Comparison of ENCODE assay signal across 9 cellular contexts in genomic region chr13:84917252-84917878, GRCh38.
DNase-seq lines count a peak whose midpoint lies in the region; ATAC-seq and TF ChIP-seq lines count a peak whose summit lies in the region.
"Had no signal": no experiment of that assay in that cellular context is flagged by ENCODE, and none has a peak within 500 bp of the region (broad histone marks: within the 10 kb centered on the region; RNA-seq: fewer than 3 reads in every experiment).

No MANE protein-coding gene starts in this region.

- peaks cover 11% of the 10 kb centered on the region for H3K4me1 Mint-ChIP-seq in brain
- no peaks in the 10 kb centered on the region for H3K4me1 Mint-ChIP-seq in CD8-positive, alpha-beta memory T cell

- H3K9me3 Mint-ChIP-seq in brain: peaks cover 0 to 6% (median 0%) of the 10 kb centered on the region in 5 experiments
- H3K9me3 Mint-ChIP-seq in CD8-positive, alpha-beta memory T cell: no peaks in the 10 kb centered on the region

- no peaks in the 10 kb centered on the region for H3K27me3 Mint-ChIP-seq in brain
- H3K27me3 Mint-ChIP-seq in CD8-positive, alpha-beta memory T cell: no peaks in the 10 kb centered on the region

- H3K36me3 ChIP-seq in osteoblast (ENCODE audit: insufficient read depth, low read length): no peaks in the 10 kb centered on the region
- no peaks in the 10 kb centered on the region for H3K36me3 ChIP-seq in CD8-positive, alpha-beta memory T cell (ENCODE audit: insufficient read depth, low read length)

- H4K20me1 ChIP-seq in osteoblast (ENCODE audit: insufficient read depth, low read length): no peaks in the 10 kb centered on the region

- DNase-seq in GM10248 (ENCODE audit: extremely low spot score) (no peak), NCI-H1105 treated with DMSO at 0.1 percent for 48 hours (lab: John Stamatoyannopoulos, UW) (peak; percentile 16), osteoblast (ENCODE audit: insufficient read length, low spot score, missing footprints) (peak; percentile 50), GM20000 (ENCODE audit: low spot score) (no peak)
- DNase-seq in CD8-positive, alpha-beta memory T cell: no peak

- H3K27ac Mint-ChIP-seq in brain: no peak overlapping the region
- H3K27ac Mint-ChIP-seq in CD8-positive, alpha-beta memory T cell: no peak overlapping the region

- H3K27ac ChIP-seq in osteoblast (ENCODE audit: low read depth, low read length): no peak overlapping the region
- no peak overlapping the region for H3K27ac ChIP-seq in CD8-positive, alpha-beta memory T cell (ENCODE audit: low read depth, low read length)
- H3K27ac ChIP-seq: HL-60 had no signal

- H2AFZ ChIP-seq in osteoblast (ENCODE audit: low read length): no peak overlapping the region

- no peaks in the 10 kb centered on the region for H3K4me1 ChIP-seq in osteoblast (ENCODE audit: insufficient read depth, low read length)
- no peaks in the 10 kb centered on the region for H3K4me1 ChIP-seq in CD8-positive, alpha-beta memory T cell (ENCODE audit: insufficient read depth, low read length)

- H3K36me3 Mint-ChIP-seq in brain: no peaks in the 10 kb centered on the region
- H3K36me3 Mint-ChIP-seq in CD8-positive, alpha-beta memory T cell: no peaks in the 10 kb centered on the region

- CTCF ChIA-PET in GM10248 (lab: Yijun Ruan, JAX): no interaction called here
- CTCF ChIA-PET in CD8-positive, alpha-beta memory T cell (lab: Charles Lee): no interaction called here

- ATAC-seq in HG03159 (IDR thresholded peaks at IDR 0.05; ENCODE audit: unreplicated experiment) (no peak), GM21737 (IDR thresholded peaks at IDR 0.05; ENCODE audit: unreplicated experiment) (no peak)

- H3K4me3 Mint-ChIP-seq in brain: no peak overlapping the region
- no peak overlapping the region for H3K4me3 Mint-ChIP-seq in CD8-positive, alpha-beta memory T cell

- H3K27me3 ChIP-seq in osteoblast (ENCODE audit: insufficient read depth, low read length): no peaks in the 10 kb centered on the region
- H3K27me3 ChIP-seq in CD8-positive, alpha-beta memory T cell (ENCODE audit: insufficient read depth, low read length, poor library complexity, severe bottlenecking): no peaks in the 10 kb centered on the region

- no peak overlapping the region for H3K4me3 ChIP-seq in osteoblast (ENCODE audit: insufficient read depth, low read length)
- no peak overlapping the region for H3K4me3 ChIP-seq in CD8-positive, alpha-beta memory T cell (ENCODE audit: low read length)

- POLR2A ChIA-PET in GM10248 (lab: Yijun Ruan, JAX): no interaction called here
- POLR2A ChIA-PET in CD8-positive, alpha-beta memory T cell (lab: Charles Lee): no interaction called here

- H3K4me2 ChIP-seq in osteoblast (ENCODE audit: insufficient read depth, low read length): no peak overlapping the region

- TF ChIP-seq CTCF in GM10248 (IDR thresholded peaks at IDR 0.05; ENCODE audit: control extremely low read depth, extremely low read depth, low read depth, missing control alignments) (peak; percentile 38), brain (conservative IDR thresholded peaks at IDR 0.05) (peak; percentile 87 to 89), osteoblast (IDR thresholded peaks at IDR 0.05; ENCODE audit: extremely low read depth, low read depth, low read length) (no peak), GM20000 (IDR thresholded peaks at IDR 0.05; ENCODE audit: extremely low read depth, missing control alignments) (no peak)

- no peaks in the 10 kb centered on the region for H3K79me2 ChIP-seq in osteoblast (ENCODE audit: insufficient read depth, low read length)

- H3K9me3 ChIP-seq in osteoblast (ENCODE audit: low read depth, low read length): no peaks in the 10 kb centered on the region
- H3K9me3 ChIP-seq in CD8-positive, alpha-beta memory T cell (ENCODE audit: low read length): no peaks in the 10 kb centered on the region

Comparison
In these comparisons a context has a peak if more than half of its experiments do, and no peak if none do; other contexts are left out.
1. DNase-seq: peak in NCI-H1105 treated with DMSO at 0.1 percent for 48 hours (single experiment) and osteoblast (single experiment); none in GM10248 (single experiment), GM20000 (single experiment) and CD8-positive, alpha-beta memory T cell (0 of 5).
2. CTCF ChIP-seq: peak in GM10248 (single experiment) and brain (2 of 2); none in osteoblast (single experiment) and GM20000 (single experiment).